In the genomic region with DNA sequence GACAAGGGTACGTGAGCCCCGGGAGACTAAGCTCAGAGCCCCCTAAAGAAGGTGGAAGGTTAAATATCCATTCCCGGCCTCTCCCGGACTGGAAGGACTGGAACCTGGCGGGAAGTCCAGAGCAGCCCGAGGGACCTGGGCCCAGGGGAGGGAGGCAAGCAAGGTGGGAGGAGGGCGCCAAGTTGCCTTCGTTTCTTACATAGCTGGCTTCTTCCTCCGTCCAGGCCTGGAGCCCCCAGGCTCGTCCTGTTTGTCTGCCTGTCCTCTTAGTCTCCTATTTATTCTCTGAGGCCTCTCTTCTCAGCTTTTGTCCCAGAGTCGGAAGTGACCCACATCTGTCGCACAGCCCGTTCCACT, we compare ENCODE assay signal across 9 cellular contexts. TPM values are rescaled to one million over a fixed set of nuclear protein-coding genes. Genes with fewer than 3 reads are reported as not detected.
DNase-seq lines count a peak whose midpoint lies in the region; ATAC-seq and TF ChIP-seq lines count a peak whose summit lies in the region.
"Had no signal": no experiment of that assay in that cellular context is flagged by ENCODE, and none has a peak within 500 bp of the region (broad histone marks: within the 10 kb centered on the region; RNA-seq: fewer than 3 reads in every experiment).

No MANE protein-coding gene starts in this region.

- peaks cover 31% of the 10 kb centered on the region for H3K36me3 Mint-ChIP-seq in activated naive CD4-positive, alpha-beta T cell treated with anti-CD3 and anti-CD28 coated beads for 36 hours (ENCODE audit: low read depth)
- H3K36me3 Mint-ChIP-seq in stimulated activated memory B cell treated with anti-CD40 and anti-IgM and Interleukin-4, amounts not matched to agents 10 μg/mL and 1 μg/mL and 100 μg/mL, for 72 hours, result peaks cover 8% of the 10 kb centered on the region

- no peaks in the 10 kb centered on the region for H3K9me3 Mint-ChIP-seq in activated naive CD4-positive, alpha-beta T cell treated with anti-CD3 and anti-CD28 coated beads for 36 hours
- H3K9me3 Mint-ChIP-seq in stimulated activated memory B cell treated with anti-CD40 and anti-IgM and Interleukin-4, amounts not matched to agents 10 μg/mL and 1 μg/mL and 100 μg/mL, for 72 hours, result no peaks in the 10 kb centered on the region

- H3K36me3 ChIP-seq in HAP-1 (replicated peaks), result peaks cover 29% of the 10 kb centered on the region

- CTCF ChIA-PET in activated naive CD4-positive, alpha-beta T cell treated with anti-CD3 and anti-CD28 coated beads for 36 hours (lab: Charles Lee), result interaction anchor here (0.8 to 9.1 kb wide), 6 partner anchors 11 to 463 kb away, joined by 3 to 386 read pairs (median 40); a partner anchor contains a TSS

- peaks cover 32% of the 10 kb centered on the region for H3K4me1 Mint-ChIP-seq in activated naive CD4-positive, alpha-beta T cell treated with anti-CD3 and anti-CD28 coated beads for 36 hours (ENCODE audit: low read depth)
- H3K4me1 Mint-ChIP-seq in stimulated activated memory B cell treated with anti-CD40 and anti-IgM and Interleukin-4, amounts not matched to agents 10 μg/mL and 1 μg/mL and 100 μg/mL, for 72 hours, result peaks cover 39% of the 10 kb centered on the region

- TF ChIP-seq CTCF in 22Rv1 (IDR thresholded peaks at IDR 0.05), result no peak

- H3K4me3 ChIP-seq in HAP-1 (peak overlapping the region; percentile 97), iPS-11a (ENCODE audit: low read depth, low read length) (peak overlapping the region; percentile 92)

- H3K27me3 Mint-ChIP-seq in activated naive CD4-positive, alpha-beta T cell treated with anti-CD3 and anti-CD28 coated beads for 36 hours (ENCODE audit: low read depth), result no peaks in the 10 kb centered on the region
- H3K27me3 Mint-ChIP-seq in stimulated activated memory B cell treated with anti-CD40 and anti-IgM and Interleukin-4, amounts not matched to agents 10 μg/mL and 1 μg/mL and 100 μg/mL, for 72 hours, result no peaks in the 10 kb centered on the region

- H3K27ac ChIP-seq in 22Rv1, result peak overlapping the region; percentile 85

- in situ Hi-C loops in HAP-1 (cut with MboI; ENCODE audit: low sequenced_read_pairs), result loop anchor here (10.0 kb wide), 1 partner anchor 80 kb away; no protein-coding TSS in a partner anchor

- DNase-seq in HAP-1 (ENCODE audit: low spot score in 2 of 2) (peak in 1 of 2 experiments; percentile 28), nucleus accumbens (lab: John Stamatoyannopoulos, UW) (no peak), GM19238 (ENCODE audit: insufficient read length, low spot score) (no peak)
- DNase-seq in activated naive CD4-positive, alpha-beta T cell treated with anti-CD3 and anti-CD28 coated beads for 36 hours, result no peak

- H3K4me3 Mint-ChIP-seq in activated naive CD4-positive, alpha-beta T cell treated with anti-CD3 and anti-CD28 coated beads for 36 hours, result peak overlapping the region; percentile 99
- peak overlapping the region; percentile 96 for H3K4me3 Mint-ChIP-seq in stimulated activated memory B cell treated with anti-CD40 and anti-IgM and Interleukin-4, amounts not matched to agents 10 μg/mL and 1 μg/mL and 100 μg/mL, for 72 hours

- no peaks in the 10 kb centered on the region for H3K9me3 ChIP-seq in HAP-1

- intact Hi-C loops in activated naive CD4-positive, alpha-beta T cell treated with anti-CD3 and anti-CD28 coated beads for 36 hours (cut with micrococcal nuclease), result loop anchor here (1.0 to 5.0 kb wide), 11 partner anchors 14 to 774 kb away; a partner anchor contains a TSS

- ATAC-seq in stimulated activated memory B cell treated with anti-CD40 and anti-IgM and Interleukin-4, amounts not matched to agents 10 μg/mL and 1 μg/mL and 100 μg/mL, for 72 hours, result peak; percentile 0
- ATAC-seq in GM19324 (IDR thresholded peaks at IDR 0.05; ENCODE audit: low FRiP score, unreplicated experiment), result no peak

- H3K27ac Mint-ChIP-seq in activated naive CD4-positive, alpha-beta T cell treated with anti-CD3 and anti-CD28 coated beads for 36 hours, result peak overlapping the region; percentile 98
- H3K27ac Mint-ChIP-seq in stimulated activated memory B cell treated with anti-CD40 and anti-IgM and Interleukin-4, amounts not matched to agents 10 μg/mL and 1 μg/mL and 100 μg/mL, for 72 hours, result peak overlapping the region; percentile 97

- peaks cover 11% of the 10 kb centered on the region for H3K4me1 ChIP-seq in HAP-1

- no peaks in the 10 kb centered on the region for H3K27me3 ChIP-seq in HAP-1 (ENCODE audit: low read depth)

RNA-seq across cellular contexts. Expression of a gene that starts 0.7 kb away (rescaled TPM):
- 100 to 1,000 TPM; 117 TPM for total RNA-seq in activated naive CD4-positive, alpha-beta T cell treated with anti-CD3 and anti-CD28 coated beads for 36 hours

RNA-seq across cellular contexts. Expression of a gene that starts 19.8 kb away (rescaled TPM):
- total RNA-seq in activated naive CD4-positive, alpha-beta T cell treated with anti-CD3 and anti-CD28 coated beads for 36 hours, result 10 to 100 TPM; 79.4 to 84.0 TPM

RNA-seq across cellular contexts. Expression of a gene that starts 19.9 kb away (rescaled TPM):
- 1 to 10 TPM; 1.7 to 1.9 TPM for total RNA-seq in activated naive CD4-positive, alpha-beta T cell treated with anti-CD3 and anti-CD28 coated beads for 36 hours

RNA-seq across cellular contexts. Expression of a gene that starts 23.5 kb away (rescaled TPM):
- not detected for total RNA-seq in activated naive CD4-positive, alpha-beta T cell treated with anti-CD3 and anti-CD28 coated beads for 36 hours
- total RNA-seq: glomerular endothelial cell had no signal

RNA-seq across cellular contexts. Expression of a gene that starts 35.6 kb away (rescaled TPM):
- total RNA-seq in activated naive CD4-positive, alpha-beta T cell treated with anti-CD3 and anti-CD28 coated beads for 36 hours, result under 1 TPM; 0.19 to 0.30 TPM
